In the genomic region with DNA sequence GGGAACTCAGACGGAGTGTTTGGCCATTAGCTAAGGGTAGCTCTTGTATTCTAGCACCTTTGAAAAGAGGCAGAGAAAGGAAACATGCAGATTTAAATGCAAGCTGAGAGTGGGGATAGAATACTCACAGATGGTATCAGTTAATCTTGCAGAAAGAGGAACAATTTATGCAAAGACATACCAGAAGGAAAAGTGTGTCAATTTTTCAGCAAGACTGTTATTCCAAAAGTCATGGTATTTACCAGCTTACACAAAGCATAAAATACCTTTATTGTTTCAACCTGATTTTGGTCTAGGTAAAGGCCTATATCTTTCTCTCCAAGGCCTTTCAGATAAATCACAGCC, we compare ENCODE assay signal across 8 cellular contexts. TPM values are rescaled to one million over a fixed set of nuclear protein-coding genes. Genes with fewer than 3 reads are reported as not detected.
DNase-seq lines count a peak whose midpoint lies in the region; FAIRE-seq and TF ChIP-seq lines count a peak whose summit lies in the region.

No MANE protein-coding gene starts in this region.

- H3K4me2 ChIP-seq in OCI-LY3 (ENCODE audit: low read length) (peak overlapping the region; percentile 62), trophoblast cell (ENCODE audit: low read length) (no peak overlapping the region)

- no CpG with 5 or more reads among the region's 1 CpG for WGBS in trophoblast cell (ENCODE audit: extremely low coverage, insufficient coverage, insufficient read length)

- no peak overlapping the region for H4K12ac ChIP-seq in trophoblast cell (ENCODE audit: low read depth, low read length)

- no peak overlapping the region for H2BK120ac ChIP-seq in trophoblast cell (ENCODE audit: insufficient read depth, low read length, poor library complexity)

- no peak overlapping the region for H3K27ac ChIP-seq in OCI-LY3 (ENCODE audit: low read length)
- H3K27ac ChIP-seq in trophoblast cell (ENCODE audit: low read depth, low read length), result no peak overlapping the region

- 0 out of 2 replicates have a peak overlapping the region, but pooled peaks have one; percentile 17 for H3K9ac ChIP-seq in OCI-LY3 (ENCODE audit: low read length)
- H3K9ac ChIP-seq in trophoblast cell (ENCODE audit: low read length), result no peak overlapping the region

- H4K20me1 ChIP-seq in OCI-LY3 (ENCODE audit: insufficient read depth, low read length), result no peaks in the 10 kb centered on the region

- TF ChIP-seq CTCF in Caco-2 (IDR thresholded peaks at IDR 0.05; ENCODE audit: insufficient read depth in 1 of 2, low read depth in 1 of 2, low read length in 1 of 2, severe bottlenecking in 1 of 2, unreplicated experiment in 1 of 2) (no peak), OCI-LY3 (IDR thresholded peaks at IDR 0.05; ENCODE audit: low read depth, low read length) (no peak), endothelial cell (IDR thresholded peaks at IDR 0.05; ENCODE audit: unreplicated experiment) (no peak)

- H3K79me2 ChIP-seq in OCI-LY3 (ENCODE audit: low read length) (no peaks in the 10 kb centered on the region), trophoblast cell (ENCODE audit: control insufficient read depth, insufficient read depth, low read length, poor library complexity) (peaks cover 3% of the 10 kb centered on the region)

- no peaks in the 10 kb centered on the region for H3K27me3 ChIP-seq in Caco-2 (replicated peaks; ENCODE audit: control insufficient read depth, insufficient read depth, low read length)
- H3K27me3 ChIP-seq in OCI-LY3 (ENCODE audit: low read depth, low read length), result no peaks in the 10 kb centered on the region
- H3K27me3 ChIP-seq in trophoblast cell (ENCODE audit: insufficient read depth, low read length), result no peaks in the 10 kb centered on the region

- intact Hi-C loops in Caco-2 (cut with micrococcal nuclease; ENCODE audit: unreplicated experiment) (no loop called here), posterior cingulate gyrus (cut with DNase I) (no loop called here)

- H3K9me3 ChIP-seq in Caco-2 (no peaks in the 10 kb centered on the region), OCI-LY3 (ENCODE audit: insufficient read depth, low read length) (no peaks in the 10 kb centered on the region), trophoblast cell (ENCODE audit: insufficient read depth, low read depth, low read length) (no peaks in the 10 kb centered on the region)

- no peak overlapping the region for H2BK5ac ChIP-seq in trophoblast cell (ENCODE audit: low read depth, low read length, poor library complexity)

- no peak overlapping the region for H3K23ac ChIP-seq in trophoblast cell (ENCODE audit: low read length)

- H3K9me3 Mint-ChIP-seq in Caco-2 (ENCODE audit: unreplicated experiment) (no peaks in the 10 kb centered on the region), endothelial cell (ENCODE audit: unreplicated experiment) (no peaks in the 10 kb centered on the region)

- H3K4me1 ChIP-seq in Caco-2 (no peaks in the 10 kb centered on the region), OCI-LY3 (ENCODE audit: low read length) (peaks cover 9% of the 10 kb centered on the region), trophoblast cell (ENCODE audit: control insufficient read depth in 1 of 2, insufficient read depth in 2 of 2, low read length in 2 of 2) (peaks cover 3 to 5% of the 10 kb centered on the region in 2 experiments)

- DNase-seq in Caco-2 (no peak), endothelial cell (ENCODE audit: low spot score) (no peak), trophoblast cell (peak in 1 of 2 donors; percentile 51), GM19239 (ENCODE audit: insufficient read length, low spot score) (no peak), posterior cingulate gyrus (no peak), occipital lobe (lab: John Stamatoyannopoulos, UW) (no peak), NCI-H2171 (lab: John Stamatoyannopoulos, UW) (no peak)

- H3K4me1 Mint-ChIP-seq in Caco-2 (ENCODE audit: low read depth, unreplicated experiment) (peaks cover 6% of the 10 kb centered on the region), endothelial cell (ENCODE audit: unreplicated experiment) (peaks cover 8% of the 10 kb centered on the region)

- no peak overlapping the region for H4K91ac ChIP-seq in trophoblast cell (ENCODE audit: low read depth, low read length)

- no peak overlapping the region for H4K8ac ChIP-seq in trophoblast cell (ENCODE audit: low read depth, low read length)

- peaks cover 9% of the 10 kb centered on the region for H3K79me1 ChIP-seq in trophoblast cell (ENCODE audit: low read length)

- FAIRE-seq in GM19239 (lab: Jason Lieb, UNC), result no peak

- POLR2A ChIA-PET in Caco-2 (lab: Charles Lee), result no interaction called here

- H3K4ac ChIP-seq in trophoblast cell (ENCODE audit: low read depth, low read length), result no peak overlapping the region

- H2AFZ ChIP-seq in OCI-LY3 (ENCODE audit: low read depth, low read length) (peak overlapping the region; percentile 72), trophoblast cell (ENCODE audit: insufficient read depth, low read length, poor library complexity) (peak overlapping the region; percentile 74)

- BruUV-seq in Caco-2 (replicated peaks; lab: Mats Ljungman, UMichigan), result no TSS peak

- H3K4me3 Mint-ChIP-seq in Caco-2 (ENCODE audit: unreplicated experiment), result peak overlapping the region; percentile 82
- peak overlapping the region; percentile 99 for H3K4me3 Mint-ChIP-seq in endothelial cell (ENCODE audit: unreplicated experiment)

- no peak overlapping the region for H3K27ac Mint-ChIP-seq in Caco-2 (ENCODE audit: unreplicated experiment)
- H3K27ac Mint-ChIP-seq in endothelial cell (ENCODE audit: unreplicated experiment), result peak overlapping the region; percentile 86

- H3K18ac ChIP-seq in trophoblast cell (ENCODE audit: low read length), result no peak overlapping the region

- H3K27me3 Mint-ChIP-seq in Caco-2 (ENCODE audit: insufficient read depth, unreplicated experiment), result no peaks in the 10 kb centered on the region
- no peaks in the 10 kb centered on the region for H3K27me3 Mint-ChIP-seq in endothelial cell (ENCODE audit: unreplicated experiment)

- H3K36me3 Mint-ChIP-seq in Caco-2 (ENCODE audit: insufficient read depth, unreplicated experiment) (peaks cover 6% of the 10 kb centered on the region), endothelial cell (ENCODE audit: low read depth, unreplicated experiment) (no peaks in the 10 kb centered on the region)

- no peak overlapping the region for H2AK5ac ChIP-seq in trophoblast cell (ENCODE audit: low read length)

- H3K4me3 ChIP-seq in Caco-2 (ENCODE audit: low read depth, low read length) (peak overlapping the region; percentile 50), OCI-LY3 (ENCODE audit: low read length) (peak overlapping the region; percentile 78), trophoblast cell (ENCODE audit: low read depth, low read length) (no peak overlapping the region)

- H2BK12ac ChIP-seq in trophoblast cell (ENCODE audit: low read length), result no peak overlapping the region

- CTCF ChIA-PET in Caco-2 (lab: Charles Lee), result interaction anchor here (1.0 kb wide), 1 partner anchor 11 kb away, joined by 8 read pairs; no protein-coding TSS in a partner anchor

- no peaks in the 10 kb centered on the region for H3K36me3 ChIP-seq in Caco-2 (ENCODE audit: control insufficient read depth, insufficient read depth, low read length)
- H3K36me3 ChIP-seq in OCI-LY3 (replicated peaks; ENCODE audit: low read depth, low read length), result no peaks in the 10 kb centered on the region
- H3K36me3 ChIP-seq in trophoblast cell (ENCODE audit: control insufficient read depth in 1 of 2, insufficient read depth in 2 of 2, low read length in 2 of 2), result no peaks in the 10 kb centered on the region

- no peak overlapping the region for H3K14ac ChIP-seq in trophoblast cell (ENCODE audit: low read length)

RNA-seq across cellular contexts. Expression of a gene that starts 0.3 kb away (rescaled TPM):
- total RNA-seq in Caco-2 (2022) (0.14 TPM in 1 of 2 replicates, not detected in the other), endothelial cell (ENCODE audit: unreplicated experiment) (1.5 TPM), occipital lobe (4.8 TPM)
- 17.4 and 17.5 TPM in 2 replicates for polyA plus RNA-seq in trophoblast cell (2013)
